15 cellular contexts compared by ENCODE assay signal in genomic region chr12:57099062-57099714, GRCh38. TPM values are rescaled to one million over a fixed set of nuclear protein-coding genes. Genes with fewer than 3 reads are reported as not detected.
DNase-seq lines count a peak whose midpoint lies in the region; ATAC-seq and TF ChIP-seq lines count a peak whose summit lies in the region.
"Had no signal": no experiment of that assay in that cellular context is flagged by ENCODE, and none has a peak within 500 bp of the region (broad histone marks: within the 10 kb centered on the region; RNA-seq: fewer than 3 reads in every experiment).

No MANE protein-coding gene starts in this region.

- no peaks in the 10 kb centered on the region for H3K27me3 ChIP-seq in right atrium auricular region
- H3K27me3 ChIP-seq: tibial artery had no signal

- H3K36me3 ChIP-seq in right atrium auricular region = peaks cover 62% of the 10 kb centered on the region

- H3K27ac ChIP-seq in epithelial cell of prostate = peak overlapping the region; percentile 78
- H3K27ac ChIP-seq in right atrium auricular region = no peak overlapping the region

- peaks cover 49% of the 10 kb centered on the region for H3K36me3 Mint-ChIP-seq in activated CD4-positive, alpha-beta T cell treated with anti-CD3 and anti-CD28 coated beads, Interleukin-2, amount 10 ng/mL, durations not matched to agents 7 days and 5 days (ENCODE audit: low read depth)
- peaks cover 40% of the 10 kb centered on the region for H3K36me3 Mint-ChIP-seq in T-cell

- H3K27me3 Mint-ChIP-seq in activated CD4-positive, alpha-beta T cell treated with anti-CD3 and anti-CD28 coated beads, Interleukin-2, amount 10 ng/mL, durations not matched to agents 7 days and 5 days = no peaks in the 10 kb centered on the region
- no peaks in the 10 kb centered on the region for H3K27me3 Mint-ChIP-seq in T-cell
- H3K27me3 Mint-ChIP-seq in stimulated activated naive CD8-positive, alpha-beta T cell treated with anti-CD3 and anti-CD28 coated beads, Interleukin-15, amount 100 ng/mL, for 72 hours = no peaks in the 10 kb centered on the region

- H3K27ac Mint-ChIP-seq in activated CD4-positive, alpha-beta T cell treated with anti-CD3 and anti-CD28 coated beads, Interleukin-2, amount 10 ng/mL, durations not matched to agents 7 days and 5 days = peak overlapping the region; percentile 55
- peak overlapping the region; percentile 53 to 84 for H3K27ac Mint-ChIP-seq in T-cell
- H3K27ac Mint-ChIP-seq in stimulated activated naive CD8-positive, alpha-beta T cell treated with anti-CD3 and anti-CD28 coated beads, Interleukin-15, amount 100 ng/mL, for 72 hours = peak overlapping the region; percentile 36 to 54

- no peak for DNase-seq in activated CD4-positive, alpha-beta T cell treated with anti-CD3 and anti-CD28 coated beads, Interleukin-2, amount 10 ng/mL, durations not matched to agents 7 days and 5 days
- no peak for DNase-seq in activated CD4-positive, alpha-beta T cell treated with anti-CD3 and anti-CD28 coated beads, Interleukin-2, amount 50 U/mL, for 4 hours
- no peak for DNase-seq in T-cell
- DNase-seq in epithelial cell of prostate (ENCODE audit: low read depth, low spot score) = no peak
- no peak for DNase-seq in stimulated activated naive CD8-positive, alpha-beta T cell treated with anti-CD3 and anti-CD28 coated beads, Interleukin-15, amount 100 ng/mL, for 72 hours
- no peak for DNase-seq in right atrium auricular region (ENCODE audit: low spot score)
- no peak for DNase-seq in NCI-H2171 (lab: John Stamatoyannopoulos, UW)
- DNase-seq in NCI-H446 (lab: John Stamatoyannopoulos, UW) = no peak
- DNase-seq: activated T-cell treated with anti-CD3 and anti-CD28 coated beads, Interleukin-2, amount 50 U/mL, for 4 hours; DMS79; H7; NCI-H774; SHP77; tibial artery had no signal

- ATAC-seq in T-cell (replicated peaks in 1 of 4) = no peak
- ATAC-seq in stimulated activated naive CD8-positive, alpha-beta T cell treated with anti-CD3 and anti-CD28 coated beads, Interleukin-15, amount 100 ng/mL, for 72 hours = no peak
- ATAC-seq: activated T-cell treated with anti-CD3 and anti-CD28 coated beads, Interleukin-2, amount 50 U/mL, for 4 hours; GM12878 had no signal

- H3K9me3 Mint-ChIP-seq in activated CD4-positive, alpha-beta T cell treated with anti-CD3 and anti-CD28 coated beads, Interleukin-2, amount 10 ng/mL, durations not matched to agents 7 days and 5 days = no peaks in the 10 kb centered on the region
- no peaks in the 10 kb centered on the region for H3K9me3 Mint-ChIP-seq in T-cell
- H3K9me3 Mint-ChIP-seq in stimulated activated naive CD8-positive, alpha-beta T cell treated with anti-CD3 and anti-CD28 coated beads, Interleukin-15, amount 100 ng/mL, for 72 hours = no peaks in the 10 kb centered on the region
- H3K9me3 Mint-ChIP-seq: activated T-cell treated with anti-CD3 and anti-CD28 coated beads, Interleukin-2, amount 50 U/mL, for 4 hours had no signal

- no peak overlapping the region for H3K4me3 Mint-ChIP-seq in activated CD4-positive, alpha-beta T cell treated with anti-CD3 and anti-CD28 coated beads, Interleukin-2, amount 10 ng/mL, durations not matched to agents 7 days and 5 days
- no peak overlapping the region for H3K4me3 Mint-ChIP-seq in T-cell
- H3K4me3 Mint-ChIP-seq in stimulated activated naive CD8-positive, alpha-beta T cell treated with anti-CD3 and anti-CD28 coated beads, Interleukin-15, amount 100 ng/mL, for 72 hours = no peak overlapping the region
- H3K4me3 Mint-ChIP-seq: activated T-cell treated with anti-CD3 and anti-CD28 coated beads, Interleukin-2, amount 50 U/mL, for 4 hours had no signal

- no peak overlapping the region for H3K4me3 ChIP-seq in right atrium auricular region
- H3K4me3 ChIP-seq: GM12878, tibial artery had no signal

- peaks cover 0 to 7% of the 10 kb centered on the region in 2 donors for H3K4me1 ChIP-seq in right atrium auricular region

- POLR2A ChIA-PET in activated CD4-positive, alpha-beta T cell treated with anti-CD3 and anti-CD28 coated beads, Interleukin-2, amount 10 ng/mL, durations not matched to agents 7 days and 5 days (lab: Charles Lee) = interaction anchor here (1.0 kb wide), 1 partner anchor 13 kb away, joined by 6 read pairs; the partner anchor contains the start of gene STAT6
- POLR2A ChIA-PET in T-cell (lab: Charles Lee) = interaction anchor here in 1 of 2 donors (0.6 to 0.7 kb wide), 2 partner anchors 30 to 494 kb away, joined by 3 to 5 read pairs; no protein-coding TSS in a partner anchor

- CTCF ChIA-PET in activated CD4-positive, alpha-beta T cell treated with anti-CD3 and anti-CD28 coated beads, Interleukin-2, amount 10 ng/mL, durations not matched to agents 7 days and 5 days (lab: Charles Lee) = interaction anchor here (0.8 to 6.0 kb wide), 8 partner anchors 8 to 372 kb away, joined by 3 to 46 read pairs (median 4); partner anchors contain the start of gene STAT6
- CTCF ChIA-PET in T-cell (lab: Charles Lee) = interaction anchor here (0.5 to 0.6 kb wide), 2 partner anchors 8 to 486 kb away, joined by 3 read pairs; no protein-coding TSS in a partner anchor

- H3K4me1 Mint-ChIP-seq in activated CD4-positive, alpha-beta T cell treated with anti-CD3 and anti-CD28 coated beads, Interleukin-2, amount 10 ng/mL, durations not matched to agents 7 days and 5 days = peaks cover 56% of the 10 kb centered on the region
- peaks cover 34 to 60% (median 47%) of the 10 kb centered on the region in 3 donors for H3K4me1 Mint-ChIP-seq in T-cell
- H3K4me1 Mint-ChIP-seq in stimulated activated naive CD8-positive, alpha-beta T cell treated with anti-CD3 and anti-CD28 coated beads, Interleukin-15, amount 100 ng/mL, for 72 hours = peaks cover 89% of the 10 kb centered on the region

- no peaks in the 10 kb centered on the region for H3K9me3 ChIP-seq in right atrium auricular region
- H3K9me3 ChIP-seq: tibial artery had no signal

- TF ChIP-seq CTCF in right atrium auricular region (IDR thresholded peaks at IDR 0.05) = no peak

RNA-seq across cellular contexts. Expression of gene NAB2, which starts 10.3 kb away (rescaled TPM):
- 1 to 10 TPM; 5.5 to 6.8 TPM for total RNA-seq in activated CD4-positive, alpha-beta T cell treated with anti-CD3 and anti-CD28 coated beads, Interleukin-2, amount 10 ng/mL, durations not matched to agents 7 days and 5 days
- total RNA-seq in T-cell (10 to 100 TPM in 3 of 5 donors, 1 to 10 TPM in 2; 4.2 to 21.6 (median 16.9) TPM), right atrium auricular region (10 to 100 TPM in 1 of 2 donors, 1 to 10 TPM in 1; 9.0 to 21.1 TPM)

RNA-seq across cellular contexts. Expression of gene STAT6, which starts 12.0 kb away (rescaled TPM):
- total RNA-seq in activated CD4-positive, alpha-beta T cell treated with anti-CD3 and anti-CD28 coated beads, Interleukin-2, amount 10 ng/mL, durations not matched to agents 7 days and 5 days = 100 to 1,000 TPM; 239 to 242 TPM
- total RNA-seq in T-cell = 100 to 1,000 TPM; 227 to 348 (median 341) TPM
- total RNA-seq in right atrium auricular region = 10 to 100 TPM; 34.3 to 64.3 TPM

RNA-seq across cellular contexts. Expression of gene NEMP1, which starts 20.6 kb away (rescaled TPM):
- 10 to 100 TPM; 50.2 to 54.3 TPM for total RNA-seq in activated CD4-positive, alpha-beta T cell treated with anti-CD3 and anti-CD28 coated beads, Interleukin-2, amount 10 ng/mL, durations not matched to agents 7 days and 5 days
- total RNA-seq in T-cell (10 to 100 TPM; 10.7 to 26.1 (median 19.9) TPM), right atrium auricular region (1 to 10 TPM; 1.9 to 2.2 TPM)

RNA-seq across cellular contexts. Expression of gene LRP1, which starts 29.1 kb away (rescaled TPM):
- under 1 TPM; 0.94 TPM for total RNA-seq in activated CD4-positive, alpha-beta T cell treated with anti-CD3 and anti-CD28 coated beads, Interleukin-2, amount 10 ng/mL, durations not matched to agents 7 days and 5 days
- total RNA-seq in T-cell (1 to 10 TPM; 5.9 to 8.1 (median 7.7) TPM), right atrium auricular region (100 to 1,000 TPM in 1 of 2 donors, 10 to 100 TPM in 1; 89.4 to 211 TPM)

RNA-seq across cellular contexts. Expression of gene LRP1-AS, which starts 48.2 kb away (rescaled TPM):
- total RNA-seq in activated CD4-positive, alpha-beta T cell treated with anti-CD3 and anti-CD28 coated beads, Interleukin-2, amount 10 ng/mL, durations not matched to agents 7 days and 5 days = not detected
- not detected for total RNA-seq in T-cell
- not detected for total RNA-seq in right atrium auricular region
- total RNA-seq: activated T-cell treated with anti-CD3 and anti-CD28 coated beads, Interleukin-2, amount 50 U/mL, for 4 hours; GM12878; H7 had no signal
